ENCODE assay signal across 8 cellular contexts in genomic region chr3:127674099-127674792, GRCh38. TPM values are rescaled to one million over a fixed set of nuclear protein-coding genes. Genes with fewer than 3 reads are reported as not detected.
DNase-seq lines count a peak whose midpoint lies in the region; ATAC-seq and TF ChIP-seq lines count a peak whose summit lies in the region.

No MANE protein-coding gene starts in this region.

- no peaks in the 10 kb centered on the region for H3F3A ChIP-seq in smooth muscle cell (ENCODE audit: low read depth)

- no peak overlapping the region for H3K27ac ChIP-seq in HUES48 (ENCODE audit: low read depth, low read length)
- no peak overlapping the region for H3K27ac ChIP-seq in smooth muscle cell (ENCODE audit: low read depth)
- H3K27ac ChIP-seq in foreskin keratinocyte = no peak overlapping the region
- H3K27ac ChIP-seq in SJCRH30 = no peak overlapping the region

- H3K9me3 ChIP-seq in HUES48 (ENCODE audit: control insufficient read depth, insufficient read depth, low read length) = no peaks in the 10 kb centered on the region
- no peaks in the 10 kb centered on the region for H3K9me3 ChIP-seq in smooth muscle cell (replicated peaks; ENCODE audit: low read depth)
- H3K9me3 ChIP-seq in SJCRH30 (replicated peaks) = no peaks in the 10 kb centered on the region

- TF ChIP-seq CTCF in smooth muscle cell (IDR thresholded peaks at IDR 0.05; ENCODE audit: borderline replicate concordance, insufficient read depth, poor library complexity, severe bottlenecking) (no peak), foreskin keratinocyte (conservative IDR thresholded peaks at IDR 0.05) (no peak)

- H4K20me1 ChIP-seq in smooth muscle cell (ENCODE audit: low read depth) = no peaks in the 10 kb centered on the region

- WGBS in smooth muscle cell (ENCODE audit: low lambda C conversion rate) = 89% methylated on average over 18 of the region's 18 CpGs

- H3K4me3 ChIP-seq in HUES48 (ENCODE audit: low read depth, low read length) (peak overlapping the region; percentile 90; the same call in 1 of the 2 replicates), smooth muscle cell (no peak overlapping the region), SJCRH30 (no peak overlapping the region)

- H3K79me2 ChIP-seq in smooth muscle cell (ENCODE audit: low read depth) = no peaks in the 10 kb centered on the region

- peak; percentile 13 for DNase-seq in activated naive CD4-positive, alpha-beta T cell treated with anti-CD3 and anti-CD28 coated beads, Interleukin-2, amount 50 U/mL, for 16 hours
- DNase-seq in islet precursor cell = peak; percentile 42
- DNase-seq in smooth muscle cell (lab: John Stamatoyannopoulos, UW; ENCODE audit: unreplicated experiment) = no peak
- no peak for DNase-seq in foreskin keratinocyte
- no peak for DNase-seq in NCI-H2029 treated with DMSO at 0.1 percent for 48 hours (lab: John Stamatoyannopoulos, UW)
- no peak for DNase-seq in SJCRH30

- H3K4me1 ChIP-seq in HUES48 (ENCODE audit: control insufficient read depth, insufficient read depth, low read length) = peaks cover 7% of the 10 kb centered on the region
- H3K4me1 ChIP-seq in smooth muscle cell (ENCODE audit: low read depth) = no peaks in the 10 kb centered on the region
- peaks cover 3% of the 10 kb centered on the region for H3K4me1 ChIP-seq in foreskin keratinocyte
- H3K4me1 ChIP-seq in SJCRH30 = no peaks in the 10 kb centered on the region

- ATAC-seq in foreskin keratinocyte (no peak), GM18519 (IDR thresholded peaks at IDR 0.05; ENCODE audit: low FRiP score, unreplicated experiment) (no peak)

- H2AFZ ChIP-seq in smooth muscle cell (ENCODE audit: low read depth) = no peak overlapping the region

- H3K27me3 ChIP-seq in HUES48 (ENCODE audit: control insufficient read depth, insufficient read depth, low read length) = peaks cover 4% of the 10 kb centered on the region; the same call in 1 of the 2 replicates
- no peaks in the 10 kb centered on the region for H3K27me3 ChIP-seq in smooth muscle cell (ENCODE audit: low read depth)
- H3K27me3 ChIP-seq in foreskin keratinocyte = no peaks in the 10 kb centered on the region
- no peaks in the 10 kb centered on the region for H3K27me3 ChIP-seq in SJCRH30

- H3K4me2 ChIP-seq in smooth muscle cell = peak overlapping the region; percentile 90

- H3K36me3 ChIP-seq in HUES48 (ENCODE audit: control insufficient read depth, insufficient read depth, low read length) = no peaks in the 10 kb centered on the region
- H3K36me3 ChIP-seq in smooth muscle cell (ENCODE audit: low read depth) = no peaks in the 10 kb centered on the region
- no peaks in the 10 kb centered on the region for H3K36me3 ChIP-seq in SJCRH30

- H3K9ac ChIP-seq in HUES48 (ENCODE audit: low read depth, low read length) (no peak overlapping the region), smooth muscle cell (ENCODE audit: low read depth) (no peak overlapping the region)

RNA-seq across cellular contexts. Expression of gene ABTB1, which starts 1.5 kb away (rescaled TPM):
- 2.8 and 5.7 TPM in 2 replicates for total RNA-seq in smooth muscle cell
- 14.0 and 17.9 TPM in 2 replicates for polyA plus RNA-seq in smooth muscle cell
- 6.6 and 6.9 TPM in 2 replicates for total RNA-seq in foreskin keratinocyte
- polyA plus RNA-seq in foreskin keratinocyte = 12.8 and 14.2 TPM in 2 replicates
- 5.4 and 6.1 TPM in 2 replicates for total RNA-seq in SJCRH30 (2014; rRNA removed; shearing (Covaris generic))

RNA-seq across cellular contexts. Expression of gene PODXL2, which starts 45.3 kb away (rescaled TPM):
- total RNA-seq in smooth muscle cell = 4.1 and 4.2 TPM in 2 replicates
- polyA plus RNA-seq in smooth muscle cell = 6.0 and 9.7 TPM in 2 replicates
- total RNA-seq in foreskin keratinocyte = 2.5 and 3.4 TPM in 2 replicates
- polyA plus RNA-seq in foreskin keratinocyte = 2.5 and 3.5 TPM in 2 replicates
- 10.7 and 10.9 TPM in 2 replicates for total RNA-seq in SJCRH30 (2014; rRNA removed; shearing (Covaris generic))

Comparison
In these comparisons a context has a peak if more than half of its experiments do, and no peak if none do; other contexts are left out.
1. DNase-seq: peak in activated naive CD4-positive, alpha-beta T cell treated with anti-CD3 and anti-CD28 coated beads, Interleukin-2, amount 50 U/mL, for 16 hours (single experiment) and islet precursor cell (single experiment); none in smooth muscle cell (single experiment), foreskin keratinocyte (0 of 2), NCI-H2029 treated with DMSO at 0.1 percent for 48 hours (single experiment) and SJCRH30 (0 of 2).